In genomic region chr1:80021891-80022290, GRCh38 we compare ENCODE assay signal across 21 cellular contexts.
"Had no signal": no experiment of that assay in that cellular context is flagged by ENCODE, and none has a peak within 500 bp of the region (broad histone marks: within the 10 kb centered on the region; RNA-seq: fewer than 3 reads in every experiment).

No MANE protein-coding gene starts in this region.

- H3K36me3 Mint-ChIP-seq: IgD-negative memory B cell, T-cell had no signal

- H3K4me2 ChIP-seq: SK-N-SH had no signal

- H3K27ac ChIP-seq: RWPE1 had no signal

- H3K9me3 ChIP-seq: SK-N-SH had no signal

- H3K4me3 Mint-ChIP-seq: IgD-negative memory B cell, T-cell had no signal

- H3K27me3 Mint-ChIP-seq: IgD-negative memory B cell, T-cell had no signal

- H3K27ac Mint-ChIP-seq: IgD-negative memory B cell, T-cell had no signal

- H3K4me1 Mint-ChIP-seq: IgD-negative memory B cell, T-cell had no signal

- ATAC-seq: Panc1, PC-3, T-cell had no signal

- H3K9ac ChIP-seq: SK-N-SH had no signal

- DNase-seq: KBM-7, NCI-H1092, NCI-H1105 treated with DMSO at 0.1 percent for 48 hours, NCI-H1417 treated with DMSO at 0.1 percent for 48 hours, NCI-H146, NCI-H1694 treated with DMSO at 0.1 percent for 48 hours, NCI-H1930, NCI-H2081, NCI-H2107, NCI-H2227 treated with DMSO at 0.1 percent for 48 hours, NCI-H524, NCI-H69, NCI-H774, PC-3, SHP77, SK-N-SH, SW 1271, T-cell had no signal
